Comparison of ENCODE assay signal across 21 cellular contexts in the genomic region with DNA sequence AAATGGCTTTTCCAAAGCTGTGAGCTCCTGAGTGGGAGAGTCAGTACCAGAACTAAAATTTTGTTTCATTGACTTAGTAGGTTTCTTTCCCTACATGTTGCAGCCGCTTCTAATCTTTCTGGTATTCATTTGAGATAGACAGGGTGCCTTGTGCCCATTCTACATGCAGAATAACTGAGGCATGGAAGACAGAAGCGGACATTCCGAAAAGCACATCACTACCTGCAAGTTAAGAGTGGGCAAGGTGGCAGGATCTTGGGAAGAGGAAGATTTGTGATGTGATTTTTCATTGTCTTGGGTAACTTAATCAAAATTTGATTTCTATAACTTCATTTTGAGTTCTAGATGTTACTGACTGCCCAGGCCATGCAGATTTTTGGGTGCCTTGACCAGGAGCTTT. TPM values are rescaled to one million over a fixed set of nuclear protein-coding genes. Genes with fewer than 3 reads are reported as not detected.
DNase-seq lines count a peak whose midpoint lies in the region; ATAC-seq and TF ChIP-seq lines count a peak whose summit lies in the region.
"Had no signal": no experiment of that assay in that cellular context is flagged by ENCODE, and none has a peak within 500 bp of the region (broad histone marks: within the 10 kb centered on the region; RNA-seq: fewer than 3 reads in every experiment).

No MANE protein-coding gene starts in this region.

- H3K9me3 Mint-ChIP-seq in stimulated activated naive CD8-positive, alpha-beta T cell treated with anti-CD3 and anti-CD28 coated beads, Interleukin-15, Interleukin-2, amounts not matched to agents 100 ng/mL and 50 ng/mL, for 24 hours = no peaks in the 10 kb centered on the region
- H3K9me3 Mint-ChIP-seq in naive thymus-derived CD4-positive, alpha-beta T cell = no peaks in the 10 kb centered on the region
- H3K9me3 Mint-ChIP-seq: naive B cell had no signal

- peak overlapping the region; percentile 82 for H3K4me2 ChIP-seq in OCI-LY1 (ENCODE audit: low read length)

- H3K9ac ChIP-seq in OCI-LY1 (ENCODE audit: low read length) = peak overlapping the region; percentile 87; the same call in 1 of the 2 replicates

- no peak for DNase-seq in stimulated activated naive CD8-positive, alpha-beta T cell treated with anti-CD3 and anti-CD28 coated beads, Interleukin-15, Interleukin-2, amounts not matched to agents 100 U/mL and 50 U/mL, for 24 hours
- no peak for DNase-seq in naive thymus-derived CD4-positive, alpha-beta T cell
- DNase-seq in pons (ENCODE audit: low spot score) (no peak), NAMALWA (ENCODE audit: low spot score) (no peak), DMS 273 treated with DMSO at 0.1 percent for 48 hours (lab: John Stamatoyannopoulos, UW) (no peak)
- DNase-seq: Calu3; EL; foreskin fibroblast; KG1; MV-4-11; naive B cell; NCI-H2029; psoas muscle; SIG-M5; stimulated activated CD4-positive, alpha-beta T cell treated with anti-CD3 and anti-CD28 coated beads, Interleukin-2, amount 100 ng/mL, for 48 hours had no signal

- no peaks in the 10 kb centered on the region for H4K20me1 ChIP-seq in OCI-LY1 (ENCODE audit: insufficient read depth, low read length)

- peak overlapping the region; percentile 99 for H3K4me3 Mint-ChIP-seq in stimulated activated naive CD8-positive, alpha-beta T cell treated with anti-CD3 and anti-CD28 coated beads, Interleukin-15, Interleukin-2, amounts not matched to agents 100 ng/mL and 50 ng/mL, for 24 hours
- H3K4me3 Mint-ChIP-seq in naive thymus-derived CD4-positive, alpha-beta T cell = peak overlapping the region; percentile 12 to 98 (median 92)

- no peaks in the 10 kb centered on the region for H3K9me3 ChIP-seq in OCI-LY1 (ENCODE audit: low read length)
- H3K9me3 ChIP-seq in naive thymus-derived CD4-positive, alpha-beta T cell (ENCODE audit: control insufficient read depth in 2 of 3, low read length in 3 of 3) = no peaks in the 10 kb centered on the region
- H3K9me3 ChIP-seq: psoas muscle had no signal

- H3K27me3 Mint-ChIP-seq in stimulated activated naive CD8-positive, alpha-beta T cell treated with anti-CD3 and anti-CD28 coated beads, Interleukin-15, Interleukin-2, amounts not matched to agents 100 ng/mL and 50 ng/mL, for 24 hours = no peaks in the 10 kb centered on the region
- no peaks in the 10 kb centered on the region for H3K27me3 Mint-ChIP-seq in naive thymus-derived CD4-positive, alpha-beta T cell
- H3K27me3 Mint-ChIP-seq: naive B cell had no signal

- peaks cover 57% of the 10 kb centered on the region for H3K4me1 Mint-ChIP-seq in stimulated activated naive CD8-positive, alpha-beta T cell treated with anti-CD3 and anti-CD28 coated beads, Interleukin-15, Interleukin-2, amounts not matched to agents 100 ng/mL and 50 ng/mL, for 24 hours (ENCODE audit: low read depth)
- peaks cover 25 to 76% (median 66%) of the 10 kb centered on the region in 7 donors for H3K4me1 Mint-ChIP-seq in naive thymus-derived CD4-positive, alpha-beta T cell

- peaks cover 15% of the 10 kb centered on the region; the same call in 1 of the 2 replicates for H3K36me3 ChIP-seq in OCI-LY1 (ENCODE audit: insufficient read depth, low read length)
- peaks cover 0 to 5% (median 0%) of the 10 kb centered on the region in 3 experiments for H3K36me3 ChIP-seq in naive thymus-derived CD4-positive, alpha-beta T cell (ENCODE audit: control insufficient read depth in 2 of 3, insufficient read depth in 3 of 3, low read length in 3 of 3)

- no peak overlapping the region for H2AFZ ChIP-seq in OCI-LY1 (ENCODE audit: low read length)
- H2AFZ ChIP-seq: hepatocyte had no signal

- peaks cover 6% of the 10 kb centered on the region for H3K36me3 Mint-ChIP-seq in stimulated activated naive CD8-positive, alpha-beta T cell treated with anti-CD3 and anti-CD28 coated beads, Interleukin-15, Interleukin-2, amounts not matched to agents 100 ng/mL and 50 ng/mL, for 24 hours (ENCODE audit: low read depth)
- peaks cover 0 to 11% (median 9%) of the 10 kb centered on the region in 5 donors for H3K36me3 Mint-ChIP-seq in naive thymus-derived CD4-positive, alpha-beta T cell

- H3K9me2 ChIP-seq in OCI-LY1 (ENCODE audit: low read depth, low read length) = no peaks in the 10 kb centered on the region

- ATAC-seq in stimulated activated naive CD8-positive, alpha-beta T cell treated with anti-CD3 and anti-CD28 coated beads, Interleukin-15, Interleukin-2, amounts not matched to agents 100 U/mL and 50 U/mL, for 24 hours = no peak
- ATAC-seq in naive thymus-derived CD4-positive, alpha-beta T cell = no peak
- ATAC-seq: psoas muscle had no signal

- peak overlapping the region; percentile 84 for H3K27ac ChIP-seq in OCI-LY1 (ENCODE audit: low read depth, low read length, poor library complexity, severe bottlenecking)
- H3K27ac ChIP-seq in naive thymus-derived CD4-positive, alpha-beta T cell (ENCODE audit: low read depth, low read length) = no peak overlapping the region
- H3K27ac ChIP-seq: epithelial cell of prostate, hepatocyte had no signal

- POLR2A ChIA-PET in naive thymus-derived CD4-positive, alpha-beta T cell (lab: Charles Lee) = interaction anchor here (1.0 kb wide), 1 partner anchor 210 kb away, joined by 4 read pairs; no protein-coding TSS in a partner anchor

- peaks cover 3% of the 10 kb centered on the region; the same call in 1 of the 2 replicates for H3F3A ChIP-seq in OCI-LY1 (ENCODE audit: insufficient read depth, low read length)

- intact Hi-C loops in naive thymus-derived CD4-positive, alpha-beta T cell (cut with micrococcal nuclease) = loop anchor here (5.0 to 10.0 kb wide), 7 partner anchors 87 to 1618 kb away; a partner anchor contains a TSS

- peaks cover 80% of the 10 kb centered on the region for H3K4me1 ChIP-seq in OCI-LY1 (ENCODE audit: insufficient read depth, low read length, severe bottlenecking)
- H3K4me1 ChIP-seq in naive thymus-derived CD4-positive, alpha-beta T cell (ENCODE audit: control insufficient read depth in 2 of 2, insufficient read depth in 2 of 2, low read length in 2 of 2) = peaks cover 7 to 27% of the 10 kb centered on the region in 2 donors

- H3K79me2 ChIP-seq in OCI-LY1 (ENCODE audit: insufficient read depth, low read length) = peaks cover 6% of the 10 kb centered on the region; the same call in 1 of the 2 replicates

- H3K27me3 ChIP-seq in OCI-LY1 (ENCODE audit: insufficient read depth, low read length) = no peaks in the 10 kb centered on the region
- no peaks in the 10 kb centered on the region for H3K27me3 ChIP-seq in naive thymus-derived CD4-positive, alpha-beta T cell (ENCODE audit: control insufficient read depth in 2 of 2, insufficient read depth in 2 of 2, low read length in 2 of 2)
- H3K27me3 ChIP-seq: hepatocyte had no signal

- TF ChIP-seq CTCF in OCI-LY1 (IDR thresholded peaks at IDR 0.05; ENCODE audit: low read length) = no peak

- peak overlapping the region; percentile 84 for H3K4me3 ChIP-seq in OCI-LY1 (ENCODE audit: low read depth, low read length, poor library complexity, severe bottlenecking)
- H3K4me3 ChIP-seq in naive thymus-derived CD4-positive, alpha-beta T cell (ENCODE audit: low read length) = no peak overlapping the region
- H3K4me3 ChIP-seq: hepatocyte, lung, skin epidermis had no signal

- CTCF ChIA-PET in naive thymus-derived CD4-positive, alpha-beta T cell (lab: Charles Lee) = no interaction called here

- H3K27ac Mint-ChIP-seq in stimulated activated naive CD8-positive, alpha-beta T cell treated with anti-CD3 and anti-CD28 coated beads, Interleukin-15, Interleukin-2, amounts not matched to agents 100 ng/mL and 50 ng/mL, for 24 hours = peak overlapping the region; percentile 32
- H3K27ac Mint-ChIP-seq in naive thymus-derived CD4-positive, alpha-beta T cell = peak overlapping the region in 7 of 9 donors; percentile 4 to 99 (median 76)

RNA-seq across cellular contexts. Expression of a gene that starts 2.0 kb away (rescaled TPM):
- 10 to 100 TPM; 23.4 to 43.4 (median 35.7) TPM for total RNA-seq in naive thymus-derived CD4-positive, alpha-beta T cell
- 10 to 100 TPM; 22.7 to 25.0 TPM for polyA plus RNA-seq in naive thymus-derived CD4-positive, alpha-beta T cell

RNA-seq across cellular contexts. Expression of a gene that starts 23.5 kb away (rescaled TPM):
- total RNA-seq in naive thymus-derived CD4-positive, alpha-beta T cell = 10 to 100 TPM in 2 of 5 experiments, 1 to 10 TPM in 3; 4.3 to 11.0 (median 8.2) TPM
- 10 to 100 TPM in 1 of 2 donors, 1 to 10 TPM in 1; 6.1 to 11.4 TPM for polyA plus RNA-seq in naive thymus-derived CD4-positive, alpha-beta T cell
